13 cellular contexts compared by ENCODE assay signal in genomic region chr2:133568598-133568997, GRCh38. TPM values are rescaled to one million over a fixed set of nuclear protein-coding genes. Genes with fewer than 3 reads are reported as not detected.
A peak's percentile ranks its signal among the peaks of the same experiment; 100 is the strongest.
DNase-seq lines count a peak whose midpoint lies in the region; ATAC-seq, FAIRE-seq and TF ChIP-seq lines count a peak whose summit lies in the region.
"Had no signal": no experiment of that assay in that cellular context is flagged by ENCODE, and none has a peak within 500 bp of the region (broad histone marks: within the 10 kb centered on the region; RNA-seq: fewer than 3 reads in every experiment).

No MANE protein-coding gene starts in this region.

- TF ChIP-seq CTCF in H9 (conservative IDR thresholded peaks at IDR 0.05): no peak
- no peak for TF ChIP-seq CTCF in brain microvascular endothelial cell (IDR thresholded peaks at IDR 0.05; ENCODE audit: low read depth, low read length, missing control alignments)

- no peaks in the 10 kb centered on the region for H3K23me2 ChIP-seq in H9 (ENCODE audit: insufficient read length, low read depth, low read length, poor library complexity, severe bottlenecking)

- H3K4me1 ChIP-seq in H9 (ENCODE audit: insufficient read depth, low read length): peaks cover 11% of the 10 kb centered on the region; the same call in 1 of the 2 replicates
- H3K4me1 ChIP-seq in skeletal muscle satellite cell (ENCODE audit: control insufficient read depth, insufficient read depth, low read length): peaks cover 19% of the 10 kb centered on the region

- no peak overlapping the region; a peak in 1 of 7 replicates for H3K27ac Mint-ChIP-seq in H9
- H3K27ac Mint-ChIP-seq: natural killer cell; stimulated activated memory B cell treated with anti-CD40 and anti-IgM and Interleukin-4, amounts not matched to agents 10 μg/mL and 1 μg/mL and 100 μg/mL, for 72 hours had no signal

- no peak overlapping the region for H3K14ac ChIP-seq in H9 (ENCODE audit: insufficient read depth, low read length)

- in situ Hi-C loops in brain microvascular endothelial cell (cut with HindIII; ENCODE audit: low pct_ligation_motif_present, low sequenced_read_pairs): no loop called here

- H3K9me3 ChIP-seq in H9 (ENCODE audit: control insufficient read depth, low read depth, low read length) (no peaks in the 10 kb centered on the region), skeletal muscle satellite cell (replicated peaks; ENCODE audit: low read length) (no peaks in the 10 kb centered on the region)

- H2BK15ac ChIP-seq in H9 (ENCODE audit: low read depth, low read length): no peak overlapping the region

- peaks cover 7% of the 10 kb centered on the region for H3K27me3 Mint-ChIP-seq in H9 (ENCODE audit: low read depth)

- no peak overlapping the region for H2AK5ac ChIP-seq in H9 (ENCODE audit: insufficient read length, low read length)

- H3K4ac ChIP-seq in H9 (ENCODE audit: low read depth, low read length): no peak overlapping the region

- no peak for FAIRE-seq in urothelium cell line (lab: Jason Lieb, UNC)

- no peak overlapping the region for H2BK120ac ChIP-seq in H9 (ENCODE audit: low read depth, low read length, poor library complexity, severe bottlenecking)

- H3K9ac ChIP-seq in H9 (ENCODE audit: extremely low read depth, insufficient read length, low read length) (no peak overlapping the region), skeletal muscle satellite cell (ENCODE audit: low read depth, low read length) (no peak overlapping the region)

- H3K56ac ChIP-seq in H9 (ENCODE audit: insufficient read length, low read depth, low read length): no peak overlapping the region

- no peak overlapping the region for H3K23ac ChIP-seq in H9 (ENCODE audit: insufficient read length, low read depth, low read length)

- H2BK12ac ChIP-seq in H9 (ENCODE audit: insufficient read length, low read depth, low read length): no peak overlapping the region

- no peaks in the 10 kb centered on the region for H3K79me2 ChIP-seq in H9 (ENCODE audit: insufficient read depth, low read length)

- H4K91ac ChIP-seq in H9 (ENCODE audit: insufficient read length, low read depth, low read length): no peak overlapping the region

- WGBS in H9 (ENCODE audit: extremely low coverage, insufficient read length, low lambda C conversion rate): no CpG with 5 or more reads among the region's 5 CpGs

- H3K79me1 ChIP-seq in H9 (ENCODE audit: insufficient read depth, low read depth, low read length, poor library complexity, severe bottlenecking): no peaks in the 10 kb centered on the region

- H3K36me3 ChIP-seq in brain microvascular endothelial cell (replicated peaks) (no peaks in the 10 kb centered on the region), skeletal muscle satellite cell (ENCODE audit: insufficient read depth, low read length) (no peaks in the 10 kb centered on the region)

- no peaks in the 10 kb centered on the region for H4K20me1 ChIP-seq in H9 (ENCODE audit: control insufficient read depth, insufficient read depth, insufficient read length)

- no peaks in the 10 kb centered on the region for H3K27me3 ChIP-seq in H9 (ENCODE audit: insufficient read depth, low read length)
- no peaks in the 10 kb centered on the region for H3K27me3 ChIP-seq in brain microvascular endothelial cell (replicated peaks)
- peaks cover 3% of the 10 kb centered on the region for H3K27me3 ChIP-seq in skeletal muscle satellite cell (ENCODE audit: control insufficient read depth, insufficient read depth, low read length)

- no peak overlapping the region for H2BK5ac ChIP-seq in H9 (ENCODE audit: insufficient read length, low read length)

- H3K4me3 Mint-ChIP-seq in H9: peak overlapping the region; percentile 1 to 18; a peak in 1 of 5 replicates
- H3K4me3 Mint-ChIP-seq: natural killer cell; stimulated activated memory B cell treated with anti-CD40 and anti-IgM and Interleukin-4, amounts not matched to agents 10 μg/mL and 1 μg/mL and 100 μg/mL, for 72 hours had no signal

- H4K8ac ChIP-seq in H9 (replicated peaks; ENCODE audit: insufficient read length, low read depth, low read length): no peak overlapping the region

- no peak overlapping the region for H3K4me2 ChIP-seq in H9 (ENCODE audit: insufficient read depth, insufficient read length, low read length)
- H3K4me2 ChIP-seq in skeletal muscle satellite cell (ENCODE audit: low read length): peak overlapping the region; percentile 85

- H3K18ac ChIP-seq in H9 (ENCODE audit: insufficient read length, low read depth, low read length): no peak overlapping the region

- ATAC-seq in left colon (peak; percentile 31), GM18502 (IDR thresholded peaks at IDR 0.05; ENCODE audit: poor library complexity, unreplicated experiment) (no peak)
- ATAC-seq: natural killer cell; stimulated activated memory B cell treated with anti-CD40 and anti-IgM and Interleukin-4, amounts not matched to agents 10 μg/mL and 1 μg/mL and 100 μg/mL, for 72 hours had no signal

- H3K36me3 Mint-ChIP-seq in H9 (ENCODE audit: insufficient read depth in 1 of 3, low read depth in 3 of 3): no peaks in the 10 kb centered on the region
- H3K36me3 Mint-ChIP-seq: natural killer cell; stimulated activated memory B cell treated with anti-CD40 and anti-IgM and Interleukin-4, amounts not matched to agents 10 μg/mL and 1 μg/mL and 100 μg/mL, for 72 hours had no signal

- H3K27ac ChIP-seq in H9 (ENCODE audit: insufficient read length, low read depth, low read length) (no peak overlapping the region), brain microvascular endothelial cell (no peak overlapping the region)

- H3K9me3 Mint-ChIP-seq in H9: no peaks in the 10 kb centered on the region
- H3K9me3 Mint-ChIP-seq: stimulated activated memory B cell treated with anti-CD40 and anti-IgM and Interleukin-4, amounts not matched to agents 10 μg/mL and 1 μg/mL and 100 μg/mL, for 72 hours had no signal

- no peak overlapping the region for H2AFZ ChIP-seq in H9 (ENCODE audit: low read length)

- no peak overlapping the region for H3T11ph ChIP-seq in H9 (ENCODE audit: low read length)

- no peak overlapping the region for H2BK20ac ChIP-seq in H9 (ENCODE audit: low read depth, low read length, poor library complexity, severe bottlenecking)

- intact Hi-C loops in left colon (cut with DNase I, micrococcal nuclease): no loop called here

- H3K4me3 ChIP-seq in brain microvascular endothelial cell (ENCODE audit: low read depth, low read length): peak overlapping the region; percentile 48
- H3K4me3 ChIP-seq in skeletal muscle satellite cell (ENCODE audit: low read length): peak overlapping the region; percentile 69

- peaks cover 68 to 70% of the 10 kb centered on the region in 2 experiments for H3K4me1 Mint-ChIP-seq in H9
- H3K4me1 Mint-ChIP-seq: natural killer cell; stimulated activated memory B cell treated with anti-CD40 and anti-IgM and Interleukin-4, amounts not matched to agents 10 μg/mL and 1 μg/mL and 100 μg/mL, for 72 hours had no signal

- H4K5ac ChIP-seq in H9 (ENCODE audit: insufficient read length, low read depth, low read length): no peak overlapping the region

- no peak for DNase-seq in H9
- no peak for DNase-seq in brain microvascular endothelial cell
- DNase-seq in left colon: no peak
- DNase-seq in urothelium cell line (ENCODE audit: low spot score): no peak
- DNase-seq in AML-193 (lab: John Stamatoyannopoulos, UW): no peak
- DNase-seq in activated T-cell treated with anti-CD3 and anti-CD28 coated beads, Interleukin-2, amount 50 U/mL, for 1 hour: no peak
- DNase-seq: DND-41, natural killer cell, NCI-H2171 treated with DMSO at 0.1 percent for 48 hours had no signal

RNA-seq across cellular contexts. Expression of gene NCKAP5, which starts 0.3 kb away (rescaled TPM):
- total RNA-seq in H9 (2021) (0.26 and 0.55 TPM in 2 replicates), left colon (1 to 10 TPM; 2.0 to 5.8 TPM)
- total RNA-seq in skeletal muscle satellite cell (2012; rRNA removed): under 0.01 TPM in 2 replicates
- total RNA-seq: activated CD8-positive, alpha-beta memory T cell treated with anti-CD3 and anti-CD28 coated beads for 36 hours had no signal
